ENCODE assay signal across 23 cellular contexts in genomic region chr9:134481762-134482161, GRCh38.
"Had no signal": no experiment of that assay in that cellular context is flagged by ENCODE, and none has a peak within 500 bp of the region (broad histone marks: within the 10 kb centered on the region; RNA-seq: fewer than 3 reads in every experiment).

No MANE protein-coding gene starts in this region.

- H3K27ac ChIP-seq: pancreas, prostate gland, right lobe of liver, tibial nerve, uterus had no signal

- DNase-seq: hypothalamus; immature natural killer cell; midbrain; mucosa of descending colon; naive thymus-derived CD4-positive, alpha-beta T cell; nucleus accumbens; retina; stimulated activated CD4-positive, alpha-beta T cell treated with anti-CD3 and anti-CD28 coated beads, Interleukin-1b, Interleukin-23, amount 100 ng/mL, for 48 hours; stimulated activated CD4-positive, alpha-beta T cell treated with anti-CD3 and anti-CD28 coated beads, Interleukin-2, amount 100 ng/mL, for 48 hours; stimulated activated CD4-positive, alpha-beta T cell treated with anti-CD3 and anti-CD28 coated beads, Interleukin-4, amount 100 ng/mL, for 4 hours; stimulated activated CD8-positive, alpha-beta memory T cell treated with anti-CD3 and anti-CD28 coated beads, Interleukin-4, amount 100 ng/mL, for 48 hours; stimulated activated naive CD4-positive, alpha-beta T cell treated with Interleukin-2 at 50 U/mL for 16 hours; stimulated activated naive CD8-positive, alpha-beta T cell treated with anti-CD3 and anti-CD28 coated beads, Interleukin-15, amount 100 ng/mL, for 72 hours; substantia nigra; uterus had no signal

- H3K4me1 ChIP-seq: pancreas, prostate gland, right lobe of liver, tibial nerve, uterus had no signal

- H3K27me3 ChIP-seq: pancreas, right lobe of liver, tibial nerve, uterus had no signal

- H3K4me3 ChIP-seq: mucosa of descending colon, pancreas, prostate gland, right lobe of liver, smooth muscle cell, tibial nerve, uterus had no signal

- ATAC-seq: left lobe of liver; mucosa of descending colon; naive thymus-derived CD4-positive, alpha-beta T cell; natural killer cell treated with Interleukin-12 subunit alpha and Interleukin-12 subunit beta and Interleukin-15 and Interleukin-18, amount 100 ng/mL, for 72 hours; pancreas; right lobe of liver; stimulated activated memory B cell treated with anti-CD40 and anti-IgM and Interleukin-4, amounts not matched to agents 10 μg/mL and 1 μg/mL and 100 μg/mL, for 72 hours; stimulated activated naive CD8-positive, alpha-beta T cell treated with anti-CD3 and anti-CD28 coated beads, Interleukin-15, amount 100 ng/mL, for 72 hours had no signal

- H3K9me3 ChIP-seq: mucosa of descending colon, pancreas, prostate gland, right lobe of liver, tibial nerve, uterus had no signal

- H3K4me2 ChIP-seq: smooth muscle cell had no signal

- H3K36me3 ChIP-seq: pancreas, prostate gland, right lobe of liver, tibial nerve, uterus had no signal
